Comparison of ENCODE assay signal across 9 cellular contexts in the genomic region with DNA sequence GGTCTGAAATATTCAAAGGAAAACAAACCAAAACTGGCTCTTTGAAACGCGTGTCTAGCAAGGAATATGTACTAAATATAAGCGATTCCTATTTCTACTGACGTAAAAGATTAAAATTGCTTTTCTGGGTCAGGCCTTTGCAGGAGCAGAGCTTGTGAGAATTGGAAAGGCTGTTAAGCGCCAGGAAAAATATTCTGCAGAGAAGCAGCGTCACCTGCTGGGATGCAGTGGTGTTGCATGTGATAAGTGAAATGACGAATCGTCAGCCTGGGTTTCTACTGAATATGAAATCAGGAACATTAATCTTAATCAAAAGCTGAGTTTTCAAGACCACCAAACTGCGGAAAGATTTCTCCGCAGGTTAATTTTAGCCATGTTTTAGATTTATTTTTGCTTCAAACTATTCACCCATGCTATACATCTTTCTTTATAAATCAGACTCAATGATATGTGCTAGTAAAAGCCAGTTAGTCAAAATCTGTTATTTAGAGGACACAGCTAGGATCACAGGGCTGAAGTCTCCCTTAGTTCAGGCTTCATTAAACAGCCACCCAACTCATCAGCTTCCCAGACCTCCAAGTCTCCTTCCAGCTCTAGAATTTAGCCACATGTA.
DNase-seq lines count a peak whose midpoint lies in the region; ATAC-seq lines count a peak whose summit lies in the region.
"Had no signal": no experiment of that assay in that cellular context is flagged by ENCODE, and none has a peak within 500 bp of the region (broad histone marks: within the 10 kb centered on the region; RNA-seq: fewer than 3 reads in every experiment).

No MANE protein-coding gene starts in this region.

- H3K9me3 Mint-ChIP-seq in activated CD4-positive, alpha-beta memory T cell treated with anti-CD3 and anti-CD28 coated beads, Interleukin-2, amount 10 ng/mL, durations not matched to agents 7 days and 5 days = no peaks in the 10 kb centered on the region
- H3K9me3 Mint-ChIP-seq: activated naive CD4-positive, alpha-beta T cell treated with anti-CD3 and anti-CD28 coated beads, Interleukin-2, amount 50 U/mL, for 72 hours had no signal

- ATAC-seq in HG02870 (IDR thresholded peaks at IDR 0.05; ENCODE audit: unreplicated experiment) (peak; percentile 67), GM18873 (IDR thresholded peaks at IDR 0.05; ENCODE audit: low FRiP score, unreplicated experiment) (no peak)

- H3K27ac Mint-ChIP-seq in activated CD4-positive, alpha-beta memory T cell treated with anti-CD3 and anti-CD28 coated beads, Interleukin-2, amount 10 ng/mL, durations not matched to agents 7 days and 5 days = no peak overlapping the region
- H3K27ac Mint-ChIP-seq: activated naive CD4-positive, alpha-beta T cell treated with anti-CD3 and anti-CD28 coated beads, Interleukin-2, amount 50 U/mL, for 72 hours had no signal

- H3K27me3 Mint-ChIP-seq in activated CD4-positive, alpha-beta memory T cell treated with anti-CD3 and anti-CD28 coated beads, Interleukin-2, amount 10 ng/mL, durations not matched to agents 7 days and 5 days = peaks cover 21% of the 10 kb centered on the region

- no peak overlapping the region for H3K4me3 Mint-ChIP-seq in activated CD4-positive, alpha-beta memory T cell treated with anti-CD3 and anti-CD28 coated beads, Interleukin-2, amount 10 ng/mL, durations not matched to agents 7 days and 5 days

- no peaks in the 10 kb centered on the region for H3K4me1 Mint-ChIP-seq in activated CD4-positive, alpha-beta memory T cell treated with anti-CD3 and anti-CD28 coated beads, Interleukin-2, amount 10 ng/mL, durations not matched to agents 7 days and 5 days

- CTCF ChIA-PET in activated CD4-positive, alpha-beta memory T cell treated with anti-CD3 and anti-CD28 coated beads, Interleukin-2, amount 10 ng/mL, durations not matched to agents 7 days and 5 days (lab: Charles Lee) = interaction anchor here (1.0 to 1.5 kb wide), 7 partner anchors 10 to 709 kb away, joined by 3 to 6 read pairs (median 4); no protein-coding TSS in a partner anchor

- DNase-seq in ELR (ENCODE audit: low read depth) (peak; percentile 59), NCI-H460 (ENCODE audit: extremely low read depth, low read depth) (peak; percentile 61), epidermal melanocyte (ENCODE audit: insufficient read length, low spot score) (peak; percentile 58), mucosa of gallbladder (ENCODE audit: low spot score) (peak; percentile 63), stromal cell of bone marrow (ENCODE audit: low read depth) (peak; percentile 63)
- peak; percentile 62 for DNase-seq in activated CD4-positive, alpha-beta memory T cell treated with anti-CD3 and anti-CD28 coated beads, Interleukin-2, amount 10 ng/mL, durations not matched to agents 7 days and 5 days

- H3K36me3 Mint-ChIP-seq in activated CD4-positive, alpha-beta memory T cell treated with anti-CD3 and anti-CD28 coated beads, Interleukin-2, amount 10 ng/mL, durations not matched to agents 7 days and 5 days (ENCODE audit: low read depth) = no peaks in the 10 kb centered on the region
- H3K36me3 Mint-ChIP-seq: activated naive CD4-positive, alpha-beta T cell treated with anti-CD3 and anti-CD28 coated beads, Interleukin-2, amount 50 U/mL, for 72 hours had no signal

- POLR2A ChIA-PET in activated CD4-positive, alpha-beta memory T cell treated with anti-CD3 and anti-CD28 coated beads, Interleukin-2, amount 10 ng/mL, durations not matched to agents 7 days and 5 days (lab: Charles Lee) = no interaction called here
